Comparison of ENCODE assay signal across 25 cellular contexts in the genomic region with DNA sequence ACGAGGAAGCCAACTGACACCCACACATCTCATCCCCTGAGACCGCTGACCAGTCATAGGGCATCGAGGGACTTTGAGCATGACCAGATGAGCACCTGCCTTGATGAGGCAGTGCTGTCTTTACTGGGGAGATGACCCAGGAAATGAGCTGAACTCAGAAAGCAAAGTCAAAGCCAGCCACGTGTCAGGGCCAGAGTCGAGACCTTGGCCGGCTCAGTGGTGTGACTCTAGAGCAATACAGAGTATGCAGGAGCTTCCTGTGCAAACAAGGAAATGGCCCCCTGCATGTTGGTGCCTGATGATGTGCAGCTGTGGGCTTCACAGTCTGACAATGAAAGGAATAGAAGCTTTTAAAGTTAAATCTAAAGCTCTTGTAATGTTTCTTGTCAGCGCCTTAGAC.
DNase-seq lines count a peak whose midpoint lies in the region; ATAC-seq, FAIRE-seq and TF ChIP-seq lines count a peak whose summit lies in the region.
"Had no signal": no experiment of that assay in that cellular context is flagged by ENCODE, and none has a peak within 500 bp of the region (broad histone marks: within the 10 kb centered on the region; RNA-seq: fewer than 3 reads in every experiment).

No MANE protein-coding gene starts in this region.

- H4K20me1 ChIP-seq in DND-41 (ENCODE audit: insufficient read depth, low read length) (no peaks in the 10 kb centered on the region), PC-9 (ENCODE audit: insufficient read depth) (no peaks in the 10 kb centered on the region)

- no peak overlapping the region for H2BK5ac ChIP-seq in neuronal stem cell (ENCODE audit: low read length)

- 0 out of 2 replicates have a peak, but pooled peaks cover 12% of the 10 kb centered on the region for H3F3A ChIP-seq in PC-9 (ENCODE audit: insufficient read depth, low read depth)

- DNase-seq in DND-41 (no peak), HTR-8/SVneo (ENCODE audit: insufficient read length, low spot score) (no peak), PC-9 (no peak), neuronal stem cell (ENCODE audit: low spot score) (no peak), aorta (no peak), HEK293T (ENCODE audit: extremely low spot score) (no peak), COLO829 (ENCODE audit: low spot score) (no peak)
- DNase-seq: C1 segment of cervical spinal cord; CD4-positive, alpha-beta memory T cell; H9; HFFc6; Kasumi-1; MV-4-11; NCI-H1105; NCI-H1436 treated with DMSO at 0.1 percent for 48 hours; NCI-H187 treated with DMSO at 0.1 percent for 48 hours; NCI-H524 treated with DMSO at 0.1 percent for 48 hours; NCI-H82; NK-92 treated with Interleukin-12 subunit alpha and Interleukin-12 subunit beta, amount 100 ng/mL, for 24 hours; RPMI8226; SHP77 had no signal

- intact Hi-C loops in PC-9 (cut with micrococcal nuclease; ENCODE audit: unreplicated experiment) (no loop called here), aorta (cut with DNase I) (loop anchor here in 1 of 2 donors (5.0 kb wide), 1 partner anchor 33 kb away; no protein-coding TSS in a partner anchor)

- H2BK12ac ChIP-seq in neuronal stem cell (ENCODE audit: low read length) = no peak overlapping the region

- no peak overlapping the region for H3K23ac ChIP-seq in neuronal stem cell (ENCODE audit: low read depth, low read length, poor library complexity)

- H3K9me3 ChIP-seq in DND-41 (ENCODE audit: insufficient read depth, low read length, severe bottlenecking) (no peaks in the 10 kb centered on the region), PC-9 (ENCODE audit: insufficient read depth, low read depth) (peaks cover 7% of the 10 kb centered on the region), neuronal stem cell (replicated peaks in 1 of 2; ENCODE audit: control insufficient read depth in 2 of 2, insufficient read depth in 1 of 2, low read depth in 1 of 2, low read length in 2 of 2) (no peaks in the 10 kb centered on the region), aorta (ENCODE audit: control insufficient read depth, low read length) (no peaks in the 10 kb centered on the region)

- H2BK120ac ChIP-seq in neuronal stem cell (ENCODE audit: low read depth, low read length) = no peak overlapping the region

- peak; percentile 75 for FAIRE-seq in HTR-8/SVneo (lab: Jason Lieb, UNC)
- FAIRE-seq: GM18507, K562 had no signal

- H4K8ac ChIP-seq in neuronal stem cell (ENCODE audit: low read depth, low read length) = no peak overlapping the region

- TF ChIP-seq CTCF in DND-41 (IDR thresholded peaks at IDR 0.05; ENCODE audit: borderline replicate concordance, extremely low read depth, low read length, poor library complexity, severe bottlenecking) (no peak), PC-9 (conservative IDR thresholded peaks at IDR 0.05) (no peak)

- H3K27ac ChIP-seq in DND-41 (ENCODE audit: low read length) (no peak overlapping the region), PC-9 (peak overlapping the region; percentile 19; the same call in 1 of the 2 replicates), neuronal stem cell (replicated peaks; ENCODE audit: low read length) (no peak overlapping the region), aorta (ENCODE audit: low read depth in 1 of 2, low read length in 2 of 2) (no peak overlapping the region)

- POLR2A ChIA-PET in PC-9 (lab: Charles Lee; ENCODE audit: unreplicated experiment) = no interaction called here
- POLR2A ChIA-PET in HEK293T (lab: Yijun Ruan, JAX) = no interaction called here

- H3K9ac ChIP-seq in DND-41 (ENCODE audit: low read depth, low read length) = no peak overlapping the region
- H3K9ac ChIP-seq in neuronal stem cell (ENCODE audit: low read depth, low read length, poor library complexity) = no peak overlapping the region

- H3K4me3 ChIP-seq in DND-41 (ENCODE audit: low read depth in 1 of 2, low read length in 2 of 2) (no peak overlapping the region), PC-9 (no peak overlapping the region), neuronal stem cell (ENCODE audit: low read length in 2 of 2) (no peak overlapping the region), aorta (ENCODE audit: low read length in 2 of 2) (no peak overlapping the region)
- H3K4me3 ChIP-seq: GM23338, K562 had no signal

- H3K27me3 ChIP-seq in DND-41 (ENCODE audit: insufficient read depth, low read length, poor library complexity) (no peaks in the 10 kb centered on the region), PC-9 (ENCODE audit: insufficient read depth, low read depth) (no peaks in the 10 kb centered on the region), neuronal stem cell (ENCODE audit: control insufficient read depth in 3 of 3, insufficient read depth in 3 of 3, low read depth in 1 of 3, low read length in 3 of 3) (no peaks in the 10 kb centered on the region), aorta (ENCODE audit: control insufficient read depth in 1 of 2, insufficient read depth in 2 of 2, low read length in 1 of 2) (no peaks in the 10 kb centered on the region)

- H3K4ac ChIP-seq in neuronal stem cell (ENCODE audit: low read length) = no peak overlapping the region

- 0 out of 2 replicates have a peak overlapping the region, but pooled peaks have one; percentile 3 for H2AFZ ChIP-seq in DND-41 (ENCODE audit: low read depth, low read length)
- no peak overlapping the region for H2AFZ ChIP-seq in PC-9
- no peak overlapping the region for H2AFZ ChIP-seq in neuronal stem cell (ENCODE audit: low read length)
- H2AFZ ChIP-seq: GM23338 had no signal

- H3K79me1 ChIP-seq in neuronal stem cell (ENCODE audit: low read depth, low read length) = no peaks in the 10 kb centered on the region

- no peaks in the 10 kb centered on the region for H3K9me2 ChIP-seq in PC-9 (ENCODE audit: insufficient read depth)

- H3K4me2 ChIP-seq in DND-41 (ENCODE audit: insufficient read depth, low read length) (no peak overlapping the region), PC-9 (no peak overlapping the region), neuronal stem cell (ENCODE audit: insufficient read depth, low read length, poor library complexity, severe bottlenecking) (no peak overlapping the region)
- H3K4me2 ChIP-seq: GM23338 had no signal

- 0 out of 3 replicates have a peak, but pooled peaks have one; percentile 40 for ATAC-seq in DND-41 (ENCODE audit: insufficient read depth, low read depth)
- ATAC-seq in aorta (ENCODE audit: low FRiP score) = no peak
- no peak for ATAC-seq in GM18511 (IDR thresholded peaks at IDR 0.05; ENCODE audit: unreplicated experiment)
- ATAC-seq: GM23338, K562 had no signal

- peak overlapping the region; percentile 48 for H3K14ac ChIP-seq in neuronal stem cell (ENCODE audit: low read length)

- no peak overlapping the region for H2BK15ac ChIP-seq in neuronal stem cell (ENCODE audit: low read length)

- no peak overlapping the region for H4K91ac ChIP-seq in neuronal stem cell (ENCODE audit: low read depth, low read length, poor library complexity)

- H2AK5ac ChIP-seq in neuronal stem cell (ENCODE audit: low read depth, low read length) = no peak overlapping the region

- no CpG with 5 or more reads among the region's 7 CpGs for WGBS in neuronal stem cell (ENCODE audit: extremely low coverage in 2 of 2, insufficient read length in 2 of 2, insufficient replicate concordance in 1 of 2), 2 donors
- 90 to 92% methylated on average over 7 of the region's 7 CpGs for WGBS in aorta, 2 donors

- H3K79me2 ChIP-seq in DND-41 (ENCODE audit: insufficient read depth, low read length) (no peaks in the 10 kb centered on the region), PC-9 (ENCODE audit: low read depth) (no peaks in the 10 kb centered on the region)

- no peak overlapping the region for H3K18ac ChIP-seq in neuronal stem cell (ENCODE audit: low read length)

- CTCF ChIA-PET in PC-9 (lab: Charles Lee) = no interaction called here
- CTCF ChIA-PET in HEK293T (lab: Yijun Ruan, JAX) = no interaction called here

- no TSS peak for BruUV-seq in PC-9 (replicated peaks; lab: Mats Ljungman, UMichigan)

- H3K36me3 ChIP-seq in DND-41 (ENCODE audit: insufficient read depth, low read length) = no peaks in the 10 kb centered on the region
- no peaks in the 10 kb centered on the region for H3K36me3 ChIP-seq in PC-9 (ENCODE audit: low read depth)
- H3K36me3 ChIP-seq in neuronal stem cell (replicated peaks in 1 of 2; ENCODE audit: control insufficient read depth in 2 of 2, insufficient read depth in 2 of 2, low read length in 2 of 2) = no peaks in the 10 kb centered on the region
- no peaks in the 10 kb centered on the region for H3K36me3 ChIP-seq in aorta (ENCODE audit: control insufficient read depth in 1 of 2, insufficient read depth in 2 of 2, low read length in 1 of 2)

- no peaks in the 10 kb centered on the region for H3K4me1 ChIP-seq in DND-41 (ENCODE audit: insufficient read depth, low read length)
- H3K4me1 ChIP-seq in PC-9 (replicated peaks; ENCODE audit: insufficient read depth) = 0 out of 2 replicates have a peak, but pooled peaks cover 13% of the 10 kb centered on the region
- H3K4me1 ChIP-seq in neuronal stem cell (ENCODE audit: control insufficient read depth in 2 of 2, insufficient read depth in 1 of 2, low read depth in 1 of 2, low read length in 2 of 2) = no peaks in the 10 kb centered on the region
- peaks cover 5 to 9% of the 10 kb centered on the region in 2 donors for H3K4me1 ChIP-seq in aorta (ENCODE audit: control insufficient read depth in 1 of 2, insufficient read depth in 2 of 2, low read length in 2 of 2)

TF ChIP-seq in HEK293T, 16 proteins besides CTCF, POLR2A, EP300 and RAD21:
- TF ChIP-seq FOXA1 (IDR thresholded peaks at IDR 0.05) = no peak
